ENCODE assay signal across 8 cellular contexts in genomic region chr19:35757749-35758608, GRCh38. TPM values are rescaled to one million over a fixed set of nuclear protein-coding genes. Genes with fewer than 3 reads are reported as not detected.
DNase-seq lines count a peak whose midpoint lies in the region; ATAC-seq and TF ChIP-seq lines count a peak whose summit lies in the region.

Gene PROSER3 (plus strand): TSS chr19:35758176. CDS start chr19:35758216, 40 bp downstream.

- H3K4me1 Mint-ChIP-seq in activated B cell treated with CpG ODN at 0.5 μM for 24 hours (peaks cover 33% of the 10 kb centered on the region), immature natural killer cell (peaks cover 25 to 32% of the 10 kb centered on the region in 2 donors)

- H3K27ac Mint-ChIP-seq in activated B cell treated with CpG ODN at 0.5 μM for 24 hours (peak within 1 kb of the TSS; percentile 96), immature natural killer cell (peak within 1 kb of the TSS; percentile 85 to 98 (median 94))

- DNase-seq in AG08395 (ENCODE audit: low spot score): peak; percentile 99
- peak; percentile 100 for DNase-seq in NCI-H345 (lab: John Stamatoyannopoulos, UW)
- DNase-seq in activated B cell treated with CpG ODN at 0.5 μM for 24 hours: peak; percentile 94
- DNase-seq in caudate nucleus (lab: John Stamatoyannopoulos, UW): peak; percentile 90 to 100 (median 98)
- peak; percentile 99 for DNase-seq in immature natural killer cell
- DNase-seq in smooth muscle cell of the brain vasculature (ENCODE audit: low read depth, low spot score): peak; percentile 97

- H3K27ac ChIP-seq in caudate nucleus (ENCODE audit: low read depth, low read length): peak within 1 kb of the TSS; percentile 94

- TF ChIP-seq POLR2A in GM18951 (IDR thresholded peaks at IDR 0.05; ENCODE audit: extremely low read depth, insufficient read depth, insufficient read length): peak; percentile 67

- peaks cover 33% of the 10 kb centered on the region for H3K36me3 Mint-ChIP-seq in activated B cell treated with CpG ODN at 0.5 μM for 24 hours (ENCODE audit: low read depth)
- H3K36me3 Mint-ChIP-seq in immature natural killer cell: peaks cover 0 to 22% (median 3%) of the 10 kb centered on the region in 3 donors

- POLR2A ChIA-PET in activated B cell treated with CpG ODN at 0.5 μM for 24 hours (lab: Charles Lee): interaction anchor here (0.7 to 3.8 kb wide), 6 partner anchors 8 to 56 kb away, joined by 3 to 69 read pairs (median 10); partner anchors contain the start of genes IGFLR1, LIN37, PSENEN and U2AF1L4

- intact Hi-C loops in activated B cell treated with CpG ODN at 0.5 μM for 24 hours (cut with micrococcal nuclease): loop anchor here (1.0 to 5.0 kb wide), 5 partner anchors 10 to 211 kb away; partner anchors contain the start of genes ARHGAP33, LIN37 and TMEM147

- in situ Hi-C loops in GM18951 (cut with MboI; ENCODE audit: low sequenced_read_pairs, unreplicated experiment): no loop called here

- H3K9me3 Mint-ChIP-seq in activated B cell treated with CpG ODN at 0.5 μM for 24 hours (no peaks in the 10 kb centered on the region), immature natural killer cell (no peaks in the 10 kb centered on the region)

- TF ChIP-seq CTCF in activated B cell treated with CpG ODN at 0.5 μM for 24 hours (IDR thresholded peaks at IDR 0.05): no peak

- peak within 1 kb of the TSS; percentile 97 for H3K4me3 Mint-ChIP-seq in activated B cell treated with CpG ODN at 0.5 μM for 24 hours
- H3K4me3 Mint-ChIP-seq in immature natural killer cell: peak within 1 kb of the TSS; percentile 88 to 98 (median 94)

- peaks cover 15% of the 10 kb centered on the region for H3K27me3 Mint-ChIP-seq in activated B cell treated with CpG ODN at 0.5 μM for 24 hours
- peaks cover 7 to 12% (median 9%) of the 10 kb centered on the region in 3 donors for H3K27me3 Mint-ChIP-seq in immature natural killer cell (ENCODE audit: low read depth in 3 of 3)

- ATAC-seq in HG03196 (IDR thresholded peaks at IDR 0.05; ENCODE audit: unreplicated experiment) (peak; percentile 88), activated B cell treated with CpG ODN at 0.5 μM for 24 hours (ENCODE audit: low read depth) (peak; percentile 95)

- CTCF ChIA-PET in activated B cell treated with CpG ODN at 0.5 μM for 24 hours (lab: Charles Lee): no interaction called here

RNA-seq across cellular contexts. Expression of gene PROSER3, which starts in this region (rescaled TPM):
- 43.7 and 60.5 TPM in 2 replicates for total RNA-seq in activated B cell treated with CpG ODN at 0.5 μM for 24 hours
- polyA plus RNA-seq in immature natural killer cell: 1 to 10 TPM; 1.2 to 7.8 (median 2.2) TPM

Comparison
In these comparisons a context has a peak if more than half of its experiments do, and no peak if none do; other contexts are left out.
1. Peak in every context shown above with its lines: DNase-seq, ATAC-seq and H3K27ac ChIP-seq.